ENCODE assay signal across 20 cellular contexts in the genomic region with DNA sequence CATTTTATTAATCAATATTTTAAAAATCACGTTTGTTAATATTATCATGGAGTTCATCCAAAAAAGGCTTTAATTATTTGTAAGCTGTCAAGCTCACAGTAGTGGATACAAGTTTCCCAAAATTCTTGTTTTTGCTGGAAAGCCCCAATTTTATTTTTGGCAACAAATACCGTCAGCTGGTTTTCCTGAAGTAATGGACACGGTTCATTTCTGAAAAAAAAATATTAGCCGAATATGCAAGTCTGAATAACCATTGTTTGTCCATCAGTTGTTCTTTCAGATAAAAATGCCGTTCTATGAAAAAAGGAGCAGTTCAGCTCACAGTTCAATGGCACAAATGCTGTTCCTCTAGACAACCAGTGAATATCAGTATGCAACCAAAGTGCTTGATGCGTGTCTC.
"Had no signal": no experiment of that assay in that cellular context is flagged by ENCODE, and none has a peak within 500 bp of the region (broad histone marks: within the 10 kb centered on the region; RNA-seq: fewer than 3 reads in every experiment).

No MANE protein-coding gene starts in this region.

- DNase-seq: stimulated activated CD4-positive, alpha-beta T cell treated with anti-CD3 and anti-CD28 coated beads, Interleukin-2, amount 100 ng/mL, for 48 hours; stimulated activated CD4-positive, alpha-beta T cell treated with anti-CD3 and anti-CD28 coated beads, Interleukin-4, amount 100 ng/mL, for 1 hour; stimulated activated CD4-positive, alpha-beta T cell treated with anti-CD3 and anti-CD28 coated beads, Interleukin-4, amount 100 ng/mL, for 24 hours; stimulated activated CD4-positive, alpha-beta T cell treated with anti-CD3 and anti-CD28 coated beads, Interleukin-4, amount 100 ng/mL, for 4 hours; stimulated activated CD8-positive, alpha-beta memory T cell treated with anti-CD3 and anti-CD28 coated beads, Interleukin-4, amount 100 ng/mL, for 48 hours; stimulated activated naive B cell treated with anti-CD40 and anti-IgM and Interleukin-4, amounts not matched to agents 10 μg/mL and 1 μg/mL and 100 μg/mL, for 72 hours; stimulated activated naive CD4-positive, alpha-beta T cell; stimulated activated naive CD4-positive, alpha-beta T cell treated with Interleukin-2 at 50 U/mL for 16 hours; stimulated activated naive CD8-positive, alpha-beta T cell treated with anti-CD3 and anti-CD28 coated beads, Interleukin-15, amount 100 ng/mL, for 72 hours; stimulated activated naive CD8-positive, alpha-beta T cell treated with anti-CD3 and anti-CD28 coated beads, Interleukin-15, Interleukin-2, amounts not matched to agents 100 U/mL and 50 U/mL, for 24 hours; stomach; substantia nigra; testis; thyroid gland; tibial artery; transverse colon; trophoblast cell; upper lobe of left lung; upper lobe of right lung; uterus had no signal
